7 cellular contexts compared by ENCODE assay signal in genomic region chr16:8523932-8524331, GRCh38.
"Had no signal": no experiment of that assay in that cellular context is flagged by ENCODE, and none has a peak within 500 bp of the region (broad histone marks: within the 10 kb centered on the region; RNA-seq: fewer than 3 reads in every experiment).

No MANE protein-coding gene starts in this region.

- H3K4me3 Mint-ChIP-seq: IgD-negative memory B cell had no signal

- H3K9ac ChIP-seq: KMS-11 had no signal

- H3K27ac ChIP-seq: HL-60, KMS-11 had no signal

- H3K27ac Mint-ChIP-seq: IgD-negative memory B cell had no signal

- H3K36me3 Mint-ChIP-seq: IgD-negative memory B cell had no signal

- FAIRE-seq: HTR-8/SVneo had no signal

- DNase-seq: IMR-90, KBM-7, KG1 had no signal

- H3K4me2 ChIP-seq: KMS-11 had no signal
